ENCODE assay signal across 11 cellular contexts in the genomic region with DNA sequence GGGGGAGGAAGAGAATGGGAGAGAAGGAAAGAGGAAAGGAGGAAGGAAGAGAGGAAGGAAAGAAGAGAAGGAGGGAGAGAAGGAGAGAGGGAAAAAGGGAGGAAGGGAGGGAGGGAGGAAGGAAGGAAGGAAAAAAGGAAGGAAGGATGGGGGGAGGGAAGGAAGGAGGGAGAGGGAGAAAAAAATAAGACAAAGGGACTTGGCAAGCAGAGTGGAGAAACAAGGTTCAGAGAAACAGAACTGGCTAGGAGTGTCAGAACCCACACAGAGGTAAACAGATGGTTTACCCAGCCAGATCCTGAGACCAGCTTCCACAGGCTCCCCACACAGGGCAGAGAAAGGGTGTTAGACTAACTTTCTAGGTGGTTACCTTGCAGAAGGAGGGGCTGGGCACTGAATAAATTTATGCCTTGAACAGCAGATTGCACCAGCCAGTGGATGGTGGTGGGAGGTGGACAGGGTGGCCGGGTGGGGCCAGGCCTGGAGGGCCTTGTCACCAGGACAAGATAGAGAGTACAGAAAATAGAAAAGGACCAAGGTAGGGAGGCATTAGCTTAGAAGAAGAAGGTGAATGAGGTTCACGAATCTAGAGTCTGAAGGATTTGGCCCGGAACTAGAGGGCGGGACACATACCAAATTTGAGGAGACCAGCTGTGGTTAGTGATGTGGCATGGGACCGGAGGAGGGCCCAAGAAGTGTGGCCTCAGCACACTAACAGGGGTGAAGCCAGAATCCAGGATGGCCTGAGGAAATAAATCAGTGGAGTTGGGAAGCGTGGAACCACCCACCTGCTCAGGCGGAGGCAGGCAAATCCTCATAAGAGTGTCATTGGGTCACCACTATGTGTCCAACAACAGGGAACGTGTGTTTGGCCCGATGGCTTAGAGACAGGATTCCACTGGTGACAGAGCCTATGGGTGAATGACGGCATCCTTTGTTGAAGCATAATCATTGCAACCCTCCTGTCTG. TPM values are rescaled to one million over a fixed set of nuclear protein-coding genes. Genes with fewer than 3 reads are reported as not detected.
DNase-seq lines count a peak whose midpoint lies in the region; ATAC-seq and TF ChIP-seq lines count a peak whose summit lies in the region.
"Had no signal": no experiment of that assay in that cellular context is flagged by ENCODE, and none has a peak within 500 bp of the region (broad histone marks: within the 10 kb centered on the region; RNA-seq: fewer than 3 reads in every experiment).

No MANE protein-coding gene starts in this region.

- H3K4me3 ChIP-seq in ACC112 (ENCODE audit: low read depth, low read length), result peak overlapping the region; percentile 95; the same call in 1 of the 2 replicates
- no peak overlapping the region for H3K4me3 ChIP-seq in Peyer's patch
- H3K4me3 ChIP-seq in parathyroid adenoma (ENCODE audit: low read depth, low read length), result no peak overlapping the region

- TF ChIP-seq POLR2A in Peyer's patch (IDR thresholded peaks at IDR 0.05), result no peak

- no peaks in the 10 kb centered on the region for H3K9me3 ChIP-seq in Peyer's patch
- no peaks in the 10 kb centered on the region for H3K9me3 ChIP-seq in parathyroid adenoma (ENCODE audit: control insufficient read depth, low read length)

- CTCF ChIA-PET in activated CD4-positive, alpha-beta T cell treated with anti-CD3 and anti-CD28 coated beads, Interleukin-2, amount 10 ng/mL, durations not matched to agents 7 days and 5 days (lab: Charles Lee), result no interaction called here

- TF ChIP-seq CTCF in Peyer's patch (IDR thresholded peaks at IDR 0.05) (no peak), parathyroid adenoma (IDR thresholded peaks at IDR 0.05) (no peak)

- ATAC-seq in esophagus mucosa (peak; percentile 40), GM19463 (IDR thresholded peaks at IDR 0.05; ENCODE audit: unreplicated experiment) (no peak)

- H3K36me3 Mint-ChIP-seq in activated CD4-positive, alpha-beta T cell treated with anti-CD3 and anti-CD28 coated beads, Interleukin-2, amount 10 ng/mL, durations not matched to agents 7 days and 5 days (ENCODE audit: low read depth), result no peaks in the 10 kb centered on the region
- H3K36me3 Mint-ChIP-seq: activated CD4-positive, alpha-beta memory T cell treated with anti-CD3 and anti-CD28 coated beads for 36 hours had no signal

- H3K27ac Mint-ChIP-seq in activated CD4-positive, alpha-beta T cell treated with anti-CD3 and anti-CD28 coated beads, Interleukin-2, amount 10 ng/mL, durations not matched to agents 7 days and 5 days, result no peak overlapping the region
- H3K27ac Mint-ChIP-seq: activated CD4-positive, alpha-beta memory T cell treated with anti-CD3 and anti-CD28 coated beads for 36 hours had no signal

- no peaks in the 10 kb centered on the region for H3K27me3 ChIP-seq in ACC112 (ENCODE audit: insufficient read depth, low read length)
- H3K27me3 ChIP-seq in Peyer's patch, result no peaks in the 10 kb centered on the region
- no peaks in the 10 kb centered on the region for H3K27me3 ChIP-seq in parathyroid adenoma (ENCODE audit: control insufficient read depth, insufficient read depth, low read length)

- H3K4me1 ChIP-seq in ACC112 (ENCODE audit: control insufficient read depth, insufficient read depth, low read length, unreplicated experiment) (peaks cover 50% of the 10 kb centered on the region), Peyer's patch (peaks cover 0 to 15% (median 0%) of the 10 kb centered on the region in 4 donors), parathyroid adenoma (no peaks in the 10 kb centered on the region)

- POLR2A ChIA-PET in activated CD4-positive, alpha-beta T cell treated with anti-CD3 and anti-CD28 coated beads, Interleukin-2, amount 10 ng/mL, durations not matched to agents 7 days and 5 days (lab: Charles Lee), result no interaction called here

- no peak overlapping the region for H2AFZ ChIP-seq in ACC112 (ENCODE audit: low read length, unreplicated experiment)
- no peak overlapping the region for H2AFZ ChIP-seq in parathyroid adenoma

- H3K36me3 ChIP-seq in ACC112 (ENCODE audit: insufficient read depth, low read length) (peaks cover 21% of the 10 kb centered on the region), Peyer's patch (no peaks in the 10 kb centered on the region), parathyroid adenoma (ENCODE audit: control insufficient read depth, insufficient read depth, low read length) (no peaks in the 10 kb centered on the region)

- DNase-seq in Peyer's patch, result no peak
- DNase-seq in activated effector memory CD4-positive, alpha-beta T cell treated with Interleukin-2 at 50 U/mL for 16 hours, result no peak
- no peak for DNase-seq in activated CD4-positive, alpha-beta T cell treated with anti-CD3 and anti-CD28 coated beads, Interleukin-2, amount 50 U/mL, for 4 hours
- DNase-seq in activated CD4-positive, alpha-beta T cell treated with anti-CD3 and anti-CD28 coated beads, Interleukin-2, amount 10 ng/mL, durations not matched to agents 7 days and 5 days, result no peak
- DNase-seq: activated CD4-positive, alpha-beta memory T cell treated with anti-CD3 and anti-CD28 coated beads for 36 hours; NCI-H187 treated with DMSO at 0.1 percent for 48 hours; retina had no signal

- H3K27ac ChIP-seq in ACC112 (ENCODE audit: low read depth, low read length), result peak overlapping the region; percentile 95
- peak overlapping the region in 3 of 4 donors; percentile 67 to 83 (median 69) for H3K27ac ChIP-seq in Peyer's patch
- peak overlapping the region; percentile 33 for H3K27ac ChIP-seq in parathyroid adenoma

- H3K4me1 Mint-ChIP-seq in activated CD4-positive, alpha-beta T cell treated with anti-CD3 and anti-CD28 coated beads, Interleukin-2, amount 10 ng/mL, durations not matched to agents 7 days and 5 days, result no peaks in the 10 kb centered on the region

- H3K27me3 Mint-ChIP-seq in activated CD4-positive, alpha-beta T cell treated with anti-CD3 and anti-CD28 coated beads, Interleukin-2, amount 10 ng/mL, durations not matched to agents 7 days and 5 days, result peaks cover 4% of the 10 kb centered on the region

- no peaks in the 10 kb centered on the region for H3K9me3 Mint-ChIP-seq in activated CD4-positive, alpha-beta T cell treated with anti-CD3 and anti-CD28 coated beads, Interleukin-2, amount 10 ng/mL, durations not matched to agents 7 days and 5 days
- H3K9me3 Mint-ChIP-seq: activated CD4-positive, alpha-beta memory T cell treated with anti-CD3 and anti-CD28 coated beads for 36 hours had no signal

- H3K4me3 Mint-ChIP-seq in activated CD4-positive, alpha-beta T cell treated with anti-CD3 and anti-CD28 coated beads, Interleukin-2, amount 10 ng/mL, durations not matched to agents 7 days and 5 days, result no peak overlapping the region
- H3K4me3 Mint-ChIP-seq: activated CD4-positive, alpha-beta memory T cell treated with anti-CD3 and anti-CD28 coated beads for 36 hours had no signal

- H3K79me2 ChIP-seq in ACC112 (ENCODE audit: control insufficient read depth, insufficient read depth, low read length, unreplicated experiment) (peaks cover 35% of the 10 kb centered on the region), parathyroid adenoma (no peaks in the 10 kb centered on the region)

- no peak overlapping the region for H3K4me2 ChIP-seq in parathyroid adenoma (ENCODE audit: low read length)

- no peak overlapping the region for H3K9ac ChIP-seq in parathyroid adenoma

RNA-seq across cellular contexts. Expression of gene TM4SF1, which starts 1.3 kb away (rescaled TPM):
- 10 to 100 TPM; 15.2 to 55.3 (median 25.8) TPM for total RNA-seq in Peyer's patch
- 125 TPM for total RNA-seq in esophagus mucosa
- not detected for total RNA-seq in activated CD4-positive, alpha-beta T cell treated with anti-CD3 and anti-CD28 coated beads, Interleukin-2, amount 10 ng/mL, durations not matched to agents 7 days and 5 days

RNA-seq across cellular contexts. Expression of gene TM4SF18, which starts 45.3 kb away (rescaled TPM):
- total RNA-seq in Peyer's patch, result 1 to 10 TPM; 1.1 to 6.6 (median 3.3) TPM
- total RNA-seq in esophagus mucosa, result 0.76 TPM
- not detected for total RNA-seq in activated CD4-positive, alpha-beta T cell treated with anti-CD3 and anti-CD28 coated beads, Interleukin-2, amount 10 ng/mL, durations not matched to agents 7 days and 5 days
- total RNA-seq: activated CD4-positive, alpha-beta memory T cell treated with anti-CD3 and anti-CD28 coated beads for 36 hours had no signal

Comparison
In these comparisons a context has a peak if more than half of its experiments do, and no peak if none do; other contexts are left out.
1. H3K27ac ChIP-seq: peak in every context shown above with its lines; median percentile 95 in ACC112; 69 in Peyer's patch; 33 in parathyroid adenoma.
2. RNA of gene TM4SF1, which starts 1.3 kb away (total RNA-seq): 125 TPM in esophagus mucosa (single experiment) and 15.2 to 55.3 TPM in Peyer's patch; not detected in activated CD4-positive, alpha-beta T cell treated with anti-CD3 and anti-CD28 coated beads, Interleukin-2, amount 10 ng/mL, durations not matched to agents 7 days and 5 days; every median in the first group is over 10 times any median in the second.